ENCODE assay signal across 9 cellular contexts in genomic region chr3:36679384-36680200, GRCh38.
DNase-seq lines count a peak whose midpoint lies in the region; FAIRE-seq and TF ChIP-seq lines count a peak whose summit lies in the region.
"Had no signal": no experiment of that assay in that cellular context is flagged by ENCODE, and none has a peak within 500 bp of the region (broad histone marks: within the 10 kb centered on the region; RNA-seq: fewer than 3 reads in every experiment).

No MANE protein-coding gene starts in this region.

- no peak for TF ChIP-seq CTCF in fibroblast of pulmonary artery (IDR thresholded peaks at IDR 0.05; ENCODE audit: low read length, missing control alignments)
- TF ChIP-seq CTCF in BE2C (IDR thresholded peaks at IDR 0.05; ENCODE audit: low read depth, low read length) = no peak
- TF ChIP-seq CTCF in vagina (IDR thresholded peaks at IDR 0.05) = no peak

- no peak for TF ChIP-seq POLR2A in GM12892 (IDR thresholded peaks at IDR 0.05; ENCODE audit: low read depth, low read length)
- no peak for TF ChIP-seq POLR2A in vagina (IDR thresholded peaks at IDR 0.05)

- intact Hi-C loops in vagina (cut with DNase I) = no loop called here

- H3K36me3 ChIP-seq in BE2C (no peaks in the 10 kb centered on the region), vagina (no peaks in the 10 kb centered on the region)
- H3K36me3 ChIP-seq: SJCRH30 had no signal

- H3K4me1 ChIP-seq in BE2C = no peaks in the 10 kb centered on the region
- H3K4me1 ChIP-seq in vagina = no peaks in the 10 kb centered on the region
- H3K4me1 ChIP-seq: SJCRH30 had no signal

- no peak overlapping the region for H3K27ac ChIP-seq in vagina
- H3K27ac ChIP-seq: SJCRH30 had no signal

- DNase-seq in Daoy (ENCODE audit: low read depth) = peak; percentile 20
- peak; percentile 92 for DNase-seq in HCEC 1CT
- peak; percentile 38 for DNase-seq in NCI-H460 (ENCODE audit: extremely low read depth, low read depth)
- peak; percentile 89 for DNase-seq in fibroblast of pulmonary artery (ENCODE audit: low read depth)
- DNase-seq in UCSD-AML1 (lab: John Stamatoyannopoulos, UW; ENCODE audit: unreplicated experiment) = no peak
- DNase-seq in BE2C = no peak
- no peak for DNase-seq in GM12892 (ENCODE audit: insufficient read length)
- no peak for DNase-seq in vagina (ENCODE audit: extremely low spot score in 2 of 2)
- DNase-seq: SJCRH30 had no signal

- H3K9me3 ChIP-seq in BE2C (no peaks in the 10 kb centered on the region), vagina (peaks cover 8% of the 10 kb centered on the region)
- H3K9me3 ChIP-seq: SJCRH30 had no signal

- no peak for FAIRE-seq in GM12892 (lab: Jason Lieb, UNC)

- H3K27me3 ChIP-seq in BE2C = no peaks in the 10 kb centered on the region
- H3K27me3 ChIP-seq in vagina = no peaks in the 10 kb centered on the region
- H3K27me3 ChIP-seq: SJCRH30 had no signal

- H3K4me3 ChIP-seq in fibroblast of pulmonary artery (replicated peaks; ENCODE audit: low read depth, low read length) (no peak overlapping the region), BE2C (ENCODE audit: low read depth, low read length) (no peak overlapping the region), vagina (no peak overlapping the region)
- H3K4me3 ChIP-seq: SJCRH30 had no signal

Comparison
In these comparisons a context has a peak if more than half of its experiments do, and no peak if none do; other contexts are left out.
1. DNase-seq: peak in Daoy (single experiment), HCEC 1CT (single experiment), NCI-H460 (single experiment) and fibroblast of pulmonary artery (single experiment); none in UCSD-AML1 (single experiment), BE2C (single experiment), GM12892 (single experiment) and vagina (0 of 2).